In genomic region chr18:74081966-74082365, GRCh38 we compare ENCODE assay signal across 11 cellular contexts.
A peak's percentile ranks its signal among the peaks of the same experiment; 100 is the strongest.
DNase-seq lines count a peak whose midpoint lies in the region; ATAC-seq and TF ChIP-seq lines count a peak whose summit lies in the region.
"Had no signal": no experiment of that assay in that cellular context is flagged by ENCODE, and none has a peak within 500 bp of the region (broad histone marks: within the 10 kb centered on the region; RNA-seq: fewer than 3 reads in every experiment).

No MANE protein-coding gene starts in this region.

- H3K4ac ChIP-seq in IMR-90 (ENCODE audit: low read depth, low read length), result no peak overlapping the region

- POLR2A ChIA-PET in IMR-90 (lab: Charles Lee; ENCODE audit: unreplicated experiment), result no interaction called here

- TF ChIP-seq CTCF in IMR-90 (conservative IDR thresholded peaks at IDR 0.05; ENCODE audit: low read depth, low read length), result no peak
- TF ChIP-seq CTCF in osteoblast (IDR thresholded peaks at IDR 0.05; ENCODE audit: extremely low read depth, low read depth, low read length), result no peak

- H2BK15ac ChIP-seq in IMR-90 (ENCODE audit: low read depth, low read length), result no peak overlapping the region

- intact Hi-C loops in activated naive CD4-positive, alpha-beta T cell treated with anti-CD3 and anti-CD28 coated beads for 36 hours (cut with micrococcal nuclease), result loop anchor here (1.0 to 5.0 kb wide), 6 partner anchors 35 to 515 kb away; partner anchors contain the start of genes CNDP2, TIMM21 and ZNF407
- intact Hi-C loops in IMR-90 (cut with micrococcal nuclease), result loop anchor here (1.0 kb wide), 2 partner anchors 260 to 1320 kb away; no protein-coding TSS in a partner anchor

- no peak overlapping the region for H2AK5ac ChIP-seq in IMR-90 (ENCODE audit: low read depth, low read length)

- no peak for TF ChIP-seq POLR2A in IMR-90 (IDR thresholded peaks at IDR 0.05; ENCODE audit: low read depth, low read length)

- no peak overlapping the region for H3K14ac ChIP-seq in IMR-90 (replicated peaks; ENCODE audit: low read depth, low read length)

- H3K79me1 ChIP-seq in IMR-90 (ENCODE audit: low read depth in 1 of 2, low read length in 2 of 2), result no peaks in the 10 kb centered on the region

- no peaks in the 10 kb centered on the region for H4K20me1 ChIP-seq in IMR-90 (ENCODE audit: insufficient read depth, low read length)
- no peaks in the 10 kb centered on the region for H4K20me1 ChIP-seq in osteoblast (ENCODE audit: insufficient read depth, low read length)

- no peaks in the 10 kb centered on the region for H3K36me3 Mint-ChIP-seq in activated naive CD4-positive, alpha-beta T cell treated with anti-CD3 and anti-CD28 coated beads for 36 hours (ENCODE audit: low read depth)
- H3K36me3 Mint-ChIP-seq in activated naive CD8-positive, alpha-beta T cell, result no peaks in the 10 kb centered on the region
- H3K36me3 Mint-ChIP-seq: stimulated activated naive B cell treated with anti-CD40 and anti-IgM and Interleukin-4, amounts not matched to agents 10 μg/mL and 1 μg/mL and 100 μg/mL, for 72 hours had no signal

- H3K4me3 ChIP-seq in IMR-90 (ENCODE audit: insufficient read depth, low read depth, low read length) (no peak overlapping the region), osteoblast (ENCODE audit: insufficient read depth, low read length) (no peak overlapping the region)
- H3K4me3 ChIP-seq: tibial nerve had no signal

- H3K56ac ChIP-seq in IMR-90 (ENCODE audit: extremely low read depth, insufficient read depth, low read length), result no peak overlapping the region

- H3K9me1 ChIP-seq in IMR-90 (ENCODE audit: insufficient read depth, low read length), result no peaks in the 10 kb centered on the region; the same call in 1 of the 2 replicates

- H3K27me3 Mint-ChIP-seq in activated naive CD4-positive, alpha-beta T cell treated with anti-CD3 and anti-CD28 coated beads for 36 hours (ENCODE audit: low read depth), result no peaks in the 10 kb centered on the region
- H3K27me3 Mint-ChIP-seq in activated naive CD8-positive, alpha-beta T cell, result no peaks in the 10 kb centered on the region
- H3K27me3 Mint-ChIP-seq: stimulated activated naive B cell treated with anti-CD40 and anti-IgM and Interleukin-4, amounts not matched to agents 10 μg/mL and 1 μg/mL and 100 μg/mL, for 72 hours had no signal

- DNase-seq in activated naive CD4-positive, alpha-beta T cell treated with anti-CD3 and anti-CD28 coated beads for 36 hours, result peak; percentile 27
- no peak for DNase-seq in activated naive CD4-positive, alpha-beta T cell treated with Interleukin-2 at 50 U/mL for 16 hours
- DNase-seq in IMR-90 (no peak), osteoblast (ENCODE audit: insufficient read length, low spot score, missing footprints) (peak; percentile 59), HPDE6-E6E7 (ENCODE audit: extremely low spot score) (no peak)
- DNase-seq: cortex of kidney had no signal

- H3K27ac ChIP-seq in IMR-90 (ENCODE audit: insufficient read depth, low read length), result no peak overlapping the region
- no peak overlapping the region for H3K27ac ChIP-seq in osteoblast (ENCODE audit: low read depth, low read length)
- H3K27ac ChIP-seq: tibial nerve had no signal

- 90% methylated on average over 2 of the region's 6 CpGs; no CpG with 5 or more reads in 1 of the 2 experiments for WGBS in IMR-90 (ENCODE audit: extremely low coverage in 2 of 2, insufficient read length in 1 of 2), 2 experiments

- no peak overlapping the region for H3K4me3 Mint-ChIP-seq in activated naive CD4-positive, alpha-beta T cell treated with anti-CD3 and anti-CD28 coated beads for 36 hours
- H3K4me3 Mint-ChIP-seq in activated naive CD8-positive, alpha-beta T cell, result peak overlapping the region; percentile 85

- no peak overlapping the region for H4K5ac ChIP-seq in IMR-90 (ENCODE audit: low read depth, low read length)

- no peak overlapping the region for H2AK9ac ChIP-seq in IMR-90 (replicated peaks; ENCODE audit: low read depth, low read length, poor library complexity)

- no peak overlapping the region for H3K9ac ChIP-seq in IMR-90 (ENCODE audit: low read depth, low read length)

- ATAC-seq in IMR-90 (ENCODE audit: low read depth), result no peak
- no peak for ATAC-seq in GM21723 (IDR thresholded peaks at IDR 0.05; ENCODE audit: unreplicated experiment)
- ATAC-seq in HG03378 (IDR thresholded peaks at IDR 0.05; ENCODE audit: unreplicated experiment), result no peak

- H3K79me2 ChIP-seq in osteoblast (ENCODE audit: insufficient read depth, low read length), result no peaks in the 10 kb centered on the region

- peaks cover 7% of the 10 kb centered on the region for H3K4me1 ChIP-seq in IMR-90 (ENCODE audit: control insufficient read depth, insufficient read depth, low read length)
- peaks cover 7% of the 10 kb centered on the region for H3K4me1 ChIP-seq in osteoblast (ENCODE audit: insufficient read depth, low read length)

- dilution Hi-C loops in IMR-90 (cut with HindIII; ENCODE audit: low sequenced_read_pairs, unreplicated experiment), result no loop called here

- H3K18ac ChIP-seq in IMR-90 (ENCODE audit: low read depth, low read length), result no peak overlapping the region

- H3K36me3 ChIP-seq in IMR-90 (ENCODE audit: control insufficient read depth, insufficient read depth, low read length), result no peaks in the 10 kb centered on the region
- H3K36me3 ChIP-seq in osteoblast (ENCODE audit: insufficient read depth, low read length), result no peaks in the 10 kb centered on the region
- H3K36me3 ChIP-seq: tibial nerve had no signal

- H3K27ac Mint-ChIP-seq in activated naive CD4-positive, alpha-beta T cell treated with anti-CD3 and anti-CD28 coated beads for 36 hours, result peak overlapping the region; percentile 87
- peak overlapping the region; percentile 100 for H3K27ac Mint-ChIP-seq in activated naive CD8-positive, alpha-beta T cell

- no peak overlapping the region; the same call in 1 of the 2 replicates for H4K91ac ChIP-seq in IMR-90 (ENCODE audit: insufficient read depth, low read depth, low read length)

- H3K27me3 ChIP-seq in IMR-90 (ENCODE audit: control insufficient read depth, insufficient read depth, low read length) (peaks cover 15% of the 10 kb centered on the region), osteoblast (ENCODE audit: insufficient read depth, low read length) (no peaks in the 10 kb centered on the region)
- H3K27me3 ChIP-seq: tibial nerve had no signal

- H3K23ac ChIP-seq in IMR-90 (ENCODE audit: low read depth, low read length), result no peak overlapping the region

- H3K9me3 ChIP-seq in IMR-90 (ENCODE audit: control insufficient read depth, insufficient read depth, low read length), result no peaks in the 10 kb centered on the region
- no peaks in the 10 kb centered on the region for H3K9me3 ChIP-seq in osteoblast (ENCODE audit: low read depth, low read length)
- H3K9me3 ChIP-seq: tibial nerve had no signal

- H2BK120ac ChIP-seq in IMR-90 (ENCODE audit: low read depth, low read length), result no peak overlapping the region

- TF ChIP-seq RAD21 in IMR-90 (IDR thresholded peaks at IDR 0.05; ENCODE audit: low read length), result no peak

- no TSS peak for BruUV-seq in IMR-90 (replicated peaks; lab: Mats Ljungman, UMichigan)

- H3K4me1 Mint-ChIP-seq in activated naive CD4-positive, alpha-beta T cell treated with anti-CD3 and anti-CD28 coated beads for 36 hours (ENCODE audit: low read depth), result peaks cover 16% of the 10 kb centered on the region
- peaks cover 22% of the 10 kb centered on the region for H3K4me1 Mint-ChIP-seq in activated naive CD8-positive, alpha-beta T cell (ENCODE audit: low read depth)

- CTCF ChIA-PET in activated naive CD4-positive, alpha-beta T cell treated with anti-CD3 and anti-CD28 coated beads for 36 hours (lab: Charles Lee), result interaction anchor here (0.5 to 2.9 kb wide), 20 partner anchors 9 to 260 kb away, joined by 3 to 54 read pairs (median 6); no protein-coding TSS in a partner anchor
- CTCF ChIA-PET in IMR-90 (lab: Yijun Ruan, JAX), result interaction anchor here (0.6 to 1.9 kb wide), 13 partner anchors 11 to 358 kb away, joined by 3 to 14 read pairs (median 5); no protein-coding TSS in a partner anchor

- H3K4me2 ChIP-seq in IMR-90 (ENCODE audit: low read depth, low read length) (no peak overlapping the region), osteoblast (ENCODE audit: insufficient read depth, low read length) (no peak overlapping the region)

- in situ Hi-C loops in IMR-90 (cut with MboI; ENCODE audit: low sequenced_read_pairs), result no loop called here

- H2AFZ ChIP-seq in IMR-90 (replicated peaks; ENCODE audit: low read length, poor library complexity) (peak overlapping the region; percentile 90), osteoblast (ENCODE audit: low read length) (no peak overlapping the region)

- no peaks in the 10 kb centered on the region for H3K9me3 Mint-ChIP-seq in activated naive CD4-positive, alpha-beta T cell treated with anti-CD3 and anti-CD28 coated beads for 36 hours
- H3K9me3 Mint-ChIP-seq in activated naive CD8-positive, alpha-beta T cell (ENCODE audit: low read depth), result no peaks in the 10 kb centered on the region
- H3K9me3 Mint-ChIP-seq: stimulated activated naive B cell treated with anti-CD40 and anti-IgM and Interleukin-4, amounts not matched to agents 10 μg/mL and 1 μg/mL and 100 μg/mL, for 72 hours had no signal

- H4K8ac ChIP-seq in IMR-90 (ENCODE audit: low read depth in 2 of 2, low read length in 2 of 2), result no peak overlapping the region

- H2BK20ac ChIP-seq in IMR-90 (ENCODE audit: low read depth, low read length), result no peak overlapping the region

- no peak overlapping the region for H2BK5ac ChIP-seq in IMR-90 (ENCODE audit: low read depth, low read length, poor library complexity, severe bottlenecking)

TF ChIP-seq in IMR-90, 13 proteins besides CTCF, POLR2A, EP300 and RAD21:
- no peak for TF ChIP-seq RCOR1 (IDR thresholded peaks at IDR 0.05; ENCODE audit: insufficient replicate concordance, low read length)

Comparison
In these comparisons a context has a peak if more than half of its experiments do, and no peak if none do; other contexts are left out.
1. DNase-seq: peak in activated naive CD4-positive, alpha-beta T cell treated with anti-CD3 and anti-CD28 coated beads for 36 hours (single experiment) and osteoblast (single experiment); none in activated naive CD4-positive, alpha-beta T cell treated with Interleukin-2 at 50 U/mL for 16 hours (single experiment), IMR-90 (single experiment) and HPDE6-E6E7 (single experiment).